17 cellular contexts compared by ENCODE assay signal in the genomic region with DNA sequence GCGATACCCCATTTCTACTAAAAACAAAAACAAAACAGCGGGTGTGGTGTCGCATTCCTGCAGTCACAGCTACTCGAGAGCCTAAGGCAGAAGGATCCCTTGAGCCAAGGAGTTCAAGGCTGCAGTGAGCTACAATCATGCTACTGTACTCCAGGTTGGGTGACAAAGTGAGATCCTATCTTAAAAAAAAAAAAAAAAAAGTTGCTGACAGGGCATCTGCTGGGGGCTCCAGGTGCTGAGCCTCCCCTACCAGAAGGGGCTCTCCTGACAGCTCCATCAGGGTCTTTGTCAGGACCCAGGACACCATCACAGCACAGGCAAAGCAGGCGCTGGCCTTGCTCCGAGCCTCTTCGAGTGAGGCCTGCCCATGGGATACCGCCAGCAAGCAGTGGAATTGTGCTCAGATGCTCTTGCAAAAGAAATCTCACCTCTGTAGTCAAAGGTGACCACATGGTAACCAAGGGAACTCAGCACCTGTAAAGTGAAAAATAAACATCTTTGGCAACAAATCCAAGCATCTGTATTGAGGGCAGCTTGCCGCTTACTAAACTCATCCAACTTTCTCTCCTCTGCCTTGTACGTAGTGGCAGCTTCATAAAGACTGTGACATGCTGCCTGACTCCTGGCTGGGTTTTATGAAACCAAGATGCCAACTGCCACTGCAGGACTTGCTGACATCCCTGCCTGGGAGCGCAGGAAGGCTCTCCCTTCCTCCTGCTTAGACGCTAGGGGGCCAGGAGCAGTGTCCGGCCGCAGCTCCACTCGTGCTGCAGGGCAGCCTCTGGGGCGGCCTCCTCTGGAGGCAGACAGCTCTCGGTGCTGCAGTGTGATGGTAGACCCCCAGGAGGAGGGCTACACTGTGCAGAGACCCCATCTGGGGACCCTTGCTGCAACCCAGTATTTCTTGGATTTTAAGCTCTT.
DNase-seq lines count a peak whose midpoint lies in the region; ATAC-seq and TF ChIP-seq lines count a peak whose summit lies in the region.
"Had no signal": no experiment of that assay in that cellular context is flagged by ENCODE, and none has a peak within 500 bp of the region (broad histone marks: within the 10 kb centered on the region; RNA-seq: fewer than 3 reads in every experiment).

No MANE protein-coding gene starts in this region.

- H3K36me3 ChIP-seq in BJ (ENCODE audit: control insufficient read depth, insufficient read depth, low read length): peaks cover 2% of the 10 kb centered on the region

- H3K27ac Mint-ChIP-seq in dendritic cell treated with granulocyte-macrophage colony-stimulating factor and Interleukin-4, amounts not matched to agents 40 ng/mL and 50 ng/mL, for 4 days: peak overlapping the region; percentile 95

- H3K4me3 ChIP-seq in BJ (ENCODE audit: low read depth, low read length) (no peak overlapping the region), retinal pigment epithelial cell (ENCODE audit: low read length) (no peak overlapping the region)
- H3K4me3 ChIP-seq: SJCRH30 had no signal

- intact Hi-C loops in dendritic cell treated with granulocyte-macrophage colony-stimulating factor and Interleukin-4, amounts not matched to agents 40 ng/mL and 50 ng/mL, for 4 days (cut with micrococcal nuclease): loop anchor here (10.0 kb wide), 3 partner anchors 110 to 1670 kb away; no protein-coding TSS in a partner anchor

- no peak overlapping the region for H3K4me3 Mint-ChIP-seq in dendritic cell treated with granulocyte-macrophage colony-stimulating factor and Interleukin-4, amounts not matched to agents 40 ng/mL and 50 ng/mL, for 4 days

- H3K36me3 Mint-ChIP-seq in dendritic cell treated with granulocyte-macrophage colony-stimulating factor and Interleukin-4, amounts not matched to agents 40 ng/mL and 50 ng/mL, for 4 days (ENCODE audit: low read depth): peaks cover 60% of the 10 kb centered on the region

- ATAC-seq in HG02642 (IDR thresholded peaks at IDR 0.05; ENCODE audit: poor library complexity, unreplicated experiment) (no peak), HG02571 (IDR thresholded peaks at IDR 0.05; ENCODE audit: unreplicated experiment) (no peak)
- ATAC-seq: foreskin keratinocyte had no signal

- no peaks in the 10 kb centered on the region for H3K27me3 Mint-ChIP-seq in dendritic cell treated with granulocyte-macrophage colony-stimulating factor and Interleukin-4, amounts not matched to agents 40 ng/mL and 50 ng/mL, for 4 days
- H3K27me3 Mint-ChIP-seq: CD4-positive, alpha-beta memory T cell had no signal

- no peaks in the 10 kb centered on the region for H3K27me3 ChIP-seq in BJ (ENCODE audit: control insufficient read depth, insufficient read depth, low read length)
- H3K27me3 ChIP-seq: foreskin keratinocyte, SJCRH30 had no signal

- in situ Hi-C loops in KBM-7 (cut with MboI; ENCODE audit: low pct_unique_long_range_greater_than_20kb, low sequenced_read_pairs): no loop called here

- H3K9me3 Mint-ChIP-seq in dendritic cell treated with granulocyte-macrophage colony-stimulating factor and Interleukin-4, amounts not matched to agents 40 ng/mL and 50 ng/mL, for 4 days: no peaks in the 10 kb centered on the region
- H3K9me3 Mint-ChIP-seq: CD4-positive, alpha-beta memory T cell had no signal

- CTCF ChIA-PET in BJ (lab: Yijun Ruan, JAX): interaction anchor here (0.9 to 1.5 kb wide), 2 partner anchors 25 to 84 kb away, joined by 3 to 7 read pairs; no protein-coding TSS in a partner anchor

- DNase-seq in BJ (ENCODE audit: low read depth): no peak
- DNase-seq in M059J (ENCODE audit: low read depth): peak; percentile 37
- DNase-seq in retinal pigment epithelial cell (ENCODE audit: low read depth): no peak
- DNase-seq in islet precursor cell: no peak
- DNase-seq in KBM-7: no peak
- DNase-seq: activated T-cell treated with anti-CD3 and anti-CD28 coated beads for 4 hours; anterior cingulate cortex; CD4-positive, alpha-beta memory T cell; foreskin keratinocyte; Kasumi-1; NCI-H1694; SJCRH30; stimulated activated CD4-positive, alpha-beta T cell treated with anti-CD3 and anti-CD28 coated beads, Interleukin-4, amount 100 ng/mL, for 1 hour; stimulated activated naive CD4-positive, alpha-beta T cell had no signal

- TF ChIP-seq CTCF in BJ (IDR thresholded peaks at IDR 0.05; ENCODE audit: insufficient read depth, low read depth, low read length) (peak; percentile 18; the same call in 1 of the 2 replicates), retinal pigment epithelial cell (conservative IDR thresholded peaks at IDR 0.05; ENCODE audit: low read depth, low read length) (peak; percentile 36)

- peaks cover 77% of the 10 kb centered on the region for H3K4me1 Mint-ChIP-seq in dendritic cell treated with granulocyte-macrophage colony-stimulating factor and Interleukin-4, amounts not matched to agents 40 ng/mL and 50 ng/mL, for 4 days (ENCODE audit: low read depth)

- POLR2A ChIA-PET in BJ (lab: Charles Lee): no interaction called here
